Comparison of ENCODE assay signal across 14 cellular contexts in genomic region chr4:145047151-145047550, GRCh38. TPM values are rescaled to one million over a fixed set of nuclear protein-coding genes. Genes with fewer than 3 reads are reported as not detected.
DNase-seq lines count a peak whose midpoint lies in the region; ATAC-seq lines count a peak whose summit lies in the region.
"Had no signal": no experiment of that assay in that cellular context is flagged by ENCODE, and none has a peak within 500 bp of the region (broad histone marks: within the 10 kb centered on the region; RNA-seq: fewer than 3 reads in every experiment).

No MANE protein-coding gene starts in this region.

- no peak overlapping the region for H3K4me3 Mint-ChIP-seq in activated CD4-positive, alpha-beta T cell treated with anti-CD3 and anti-CD28 coated beads, Interleukin-2, amount 10 ng/mL, durations not matched to agents 7 days and 5 days
- H3K4me3 Mint-ChIP-seq: mesothelial cell of epicardium had no signal

- POLR2A ChIA-PET in activated CD4-positive, alpha-beta T cell treated with anti-CD3 and anti-CD28 coated beads, Interleukin-2, amount 10 ng/mL, durations not matched to agents 7 days and 5 days (lab: Charles Lee), result no interaction called here

- no peaks in the 10 kb centered on the region for H3K4me1 Mint-ChIP-seq in activated CD4-positive, alpha-beta T cell treated with anti-CD3 and anti-CD28 coated beads, Interleukin-2, amount 10 ng/mL, durations not matched to agents 7 days and 5 days

- CTCF ChIA-PET in activated CD4-positive, alpha-beta T cell treated with anti-CD3 and anti-CD28 coated beads, Interleukin-2, amount 10 ng/mL, durations not matched to agents 7 days and 5 days (lab: Charles Lee), result interaction anchor here (1.2 kb wide), 1 partner anchor 14 kb away, joined by 3 read pairs; no protein-coding TSS in a partner anchor

- H3K27ac Mint-ChIP-seq in activated CD4-positive, alpha-beta T cell treated with anti-CD3 and anti-CD28 coated beads, Interleukin-2, amount 10 ng/mL, durations not matched to agents 7 days and 5 days, result no peak overlapping the region
- H3K27ac Mint-ChIP-seq: mesothelial cell of epicardium had no signal

- peak; percentile 61 for ATAC-seq in GM18907 (IDR thresholded peaks at IDR 0.05; ENCODE audit: unreplicated experiment)
- ATAC-seq in HG02610 (IDR thresholded peaks at IDR 0.05; ENCODE audit: unreplicated experiment), result peak; percentile 85
- ATAC-seq: body of pancreas had no signal

- peaks cover 13% of the 10 kb centered on the region for H3K36me3 Mint-ChIP-seq in activated CD4-positive, alpha-beta T cell treated with anti-CD3 and anti-CD28 coated beads, Interleukin-2, amount 10 ng/mL, durations not matched to agents 7 days and 5 days (ENCODE audit: low read depth)

- H3K27me3 Mint-ChIP-seq in activated CD4-positive, alpha-beta T cell treated with anti-CD3 and anti-CD28 coated beads, Interleukin-2, amount 10 ng/mL, durations not matched to agents 7 days and 5 days, result no peaks in the 10 kb centered on the region

- no peaks in the 10 kb centered on the region for H3K9me3 Mint-ChIP-seq in activated CD4-positive, alpha-beta T cell treated with anti-CD3 and anti-CD28 coated beads, Interleukin-2, amount 10 ng/mL, durations not matched to agents 7 days and 5 days

- DNase-seq in Ammon's horn (ENCODE audit: low spot score) (peak; percentile 20), NCI-H2227 (lab: John Stamatoyannopoulos, UW; ENCODE audit: unreplicated experiment) (peak; percentile 15), HUDEP-2 (lab: John Stamatoyannopoulos, UW; ENCODE audit: unreplicated experiment in 76 of 76) (no peak), NCI-H1417 treated with DMSO at 0.1 percent for 48 hours (lab: John Stamatoyannopoulos, UW) (no peak), OCI-M2 (lab: John Stamatoyannopoulos, UW; ENCODE audit: unreplicated experiment) (no peak)
- DNase-seq in activated CD4-positive, alpha-beta T cell treated with anti-CD3 and anti-CD28 coated beads, Interleukin-2, amount 10 ng/mL, durations not matched to agents 7 days and 5 days, result no peak
- DNase-seq: body of pancreas; effector memory CD4-positive, alpha-beta T cell; foreskin fibroblast; PC-9; stimulated activated CD4-positive, alpha-beta T cell treated with anti-CD3 and anti-CD28 coated beads, Interleukin-12 subunit alpha, Interleukin-12 subunit beta, amount 100 ng/mL, for 4 hours had no signal

RNA-seq across cellular contexts. Expression of gene ANAPC10, which starts 50.8 kb away (rescaled TPM):
- 10 to 100 TPM; 23.5 to 25.4 TPM for total RNA-seq in activated CD4-positive, alpha-beta T cell treated with anti-CD3 and anti-CD28 coated beads, Interleukin-2, amount 10 ng/mL, durations not matched to agents 7 days and 5 days

RNA-seq across cellular contexts. Expression of gene ABCE1, which starts 51.0 kb away (rescaled TPM):
- total RNA-seq in activated CD4-positive, alpha-beta T cell treated with anti-CD3 and anti-CD28 coated beads, Interleukin-2, amount 10 ng/mL, durations not matched to agents 7 days and 5 days, result 10 to 100 TPM; 62.1 to 72.3 TPM

Comparison
In these comparisons a context has a peak if more than half of its experiments do, and no peak if none do; other contexts are left out.
1. DNase-seq: peak in Ammon's horn (single experiment) and NCI-H2227 (single experiment); none in HUDEP-2 (0 of 76), NCI-H1417 treated with DMSO at 0.1 percent for 48 hours (single experiment), OCI-M2 (single experiment) and activated CD4-positive, alpha-beta T cell treated with anti-CD3 and anti-CD28 coated beads, Interleukin-2, amount 10 ng/mL, durations not matched to agents 7 days and 5 days (single experiment).